Comparison of ENCODE assay signal across 1 cellular context in genomic region chr5:93186031-93186682, GRCh38.
TF ChIP-seq lines count a peak whose summit lies in the region.

No MANE protein-coding gene starts in this region.

TF ChIP-seq in endothelial cell of umbilical vein, 7 proteins besides CTCF, POLR2A, EP300 and RAD21:
- TF ChIP-seq FOS (IDR thresholded peaks at IDR 0.05; ENCODE audit: borderline replicate concordance, insufficient read depth, low read length) = peak; percentile 51
- TF ChIP-seq EZH2 (IDR thresholded peaks at IDR 0.05; ENCODE audit: borderline replicate concordance, low read depth, low read length, severe bottlenecking) = no peak
- TF ChIP-seq POLR2AphosphoS5 (IDR thresholded peaks at IDR 0.05; ENCODE audit: insufficient read depth, low read depth, low read length) = no peak
- TF ChIP-seq GATA2 (IDR thresholded peaks at IDR 0.05; ENCODE audit: insufficient read depth, insufficient read length, low read depth, low read length) = no peak
- TF ChIP-seq JUN (IDR thresholded peaks at IDR 0.05; ENCODE audit: borderline replicate concordance, insufficient read depth, insufficient read length, low read depth) = no peak
- TF ChIP-seq MYC (IDR thresholded peaks at IDR 0.05; ENCODE audit: low read depth, low read length) = no peak
- TF ChIP-seq, protein P1, sequence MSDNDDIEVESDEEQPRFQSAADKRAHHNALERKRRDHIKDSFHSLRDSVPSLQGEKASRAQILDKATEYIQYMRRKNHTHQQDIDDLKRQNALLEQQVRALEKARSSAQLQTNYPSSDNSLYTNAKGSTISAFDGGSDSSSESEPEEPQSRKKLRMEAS (IDR thresholded peaks at IDR 0.05; ENCODE audit: insufficient read depth, insufficient read length) = no peak
TF ChIP-seq in endothelial cell of umbilical vein: peak in this region for 1.
